9 cellular contexts compared by ENCODE assay signal in genomic region chr15:65595960-65596359, GRCh38. TPM values are rescaled to one million over a fixed set of nuclear protein-coding genes. Genes with fewer than 3 reads are reported as not detected.
DNase-seq lines count a peak whose midpoint lies in the region; ATAC-seq and TF ChIP-seq lines count a peak whose summit lies in the region.
"Had no signal": no experiment of that assay in that cellular context is flagged by ENCODE, and none has a peak within 500 bp of the region (broad histone marks: within the 10 kb centered on the region; RNA-seq: fewer than 3 reads in every experiment).

No MANE protein-coding gene starts in this region.

- peaks cover 5% of the 10 kb centered on the region for H3K4me1 ChIP-seq in OCI-LY1 (ENCODE audit: insufficient read depth, low read length, severe bottlenecking)
- H3K4me1 ChIP-seq in spleen, result peaks cover 0 to 4% (median 0%) of the 10 kb centered on the region in 6 donors
- H3K4me1 ChIP-seq in suprapubic skin, result no peaks in the 10 kb centered on the region

- 74 to 87% (median 79%) methylated on average over 3 of the region's 3 CpGs for WGBS in spleen, 5 donors
- 76% methylated on average over 3 of the region's 3 CpGs for WGBS in suprapubic skin

- intact Hi-C loops in spleen (cut with DNase I; ENCODE audit: low total_unique reads) (no loop called here), left colon (cut with DNase I, micrococcal nuclease) (no loop called here)

- no peaks in the 10 kb centered on the region for H3F3A ChIP-seq in OCI-LY1 (ENCODE audit: insufficient read depth, low read length)

- TF ChIP-seq POLR2A in spleen (IDR thresholded peaks at IDR 0.05), result no peak
- no peak for TF ChIP-seq POLR2A in suprapubic skin (IDR thresholded peaks at IDR 0.05)

- no peak overlapping the region for H3K4me3 ChIP-seq in OCI-LY1 (ENCODE audit: low read depth, low read length, poor library complexity, severe bottlenecking)
- no peak overlapping the region for H3K4me3 ChIP-seq in epithelial cell of proximal tubule (ENCODE audit: low read depth, low read length)
- no peak overlapping the region for H3K4me3 ChIP-seq in spleen
- H3K4me3 ChIP-seq in suprapubic skin, result no peak overlapping the region

- no peak overlapping the region for H3K27ac ChIP-seq in OCI-LY1 (ENCODE audit: low read depth, low read length, poor library complexity, severe bottlenecking)
- H3K27ac ChIP-seq in spleen, result no peak overlapping the region
- H3K27ac ChIP-seq in suprapubic skin, result no peak overlapping the region

- TF ChIP-seq CTCF in OCI-LY1 (IDR thresholded peaks at IDR 0.05; ENCODE audit: low read length) (peak; percentile 66), epithelial cell of proximal tubule (conservative IDR thresholded peaks at IDR 0.05; ENCODE audit: low read depth, low read length) (peak; percentile 39), spleen (IDR thresholded peaks at IDR 0.05 in 8 of 11, conservative IDR thresholded peaks at IDR 0.05 in 3 of 11) (peak in 6 of 11 experiments; percentile 8 to 40 (median 22)), suprapubic skin (IDR thresholded peaks at IDR 0.05) (no peak)

- H2AFZ ChIP-seq in OCI-LY1 (ENCODE audit: low read length), result no peak overlapping the region

- no peaks in the 10 kb centered on the region for H4K20me1 ChIP-seq in OCI-LY1 (ENCODE audit: insufficient read depth, low read length)

- ATAC-seq in GM18873 (IDR thresholded peaks at IDR 0.05; ENCODE audit: low FRiP score, unreplicated experiment), result no peak
- ATAC-seq in left colon, result no peak
- ATAC-seq: activated T-helper 17 cell treated with anti-CD3 and anti-CD28 coated beads, Interleukin-2, amount 50 U/mL, for 72 hours had no signal

- H3K27me3 ChIP-seq in OCI-LY1 (ENCODE audit: insufficient read depth, low read length) (no peaks in the 10 kb centered on the region), spleen (replicated peaks in 1 of 7) (no peaks in the 10 kb centered on the region), suprapubic skin (no peaks in the 10 kb centered on the region)

- H3K4me2 ChIP-seq in OCI-LY1 (ENCODE audit: low read length), result no peak overlapping the region

- H3K36me3 ChIP-seq in OCI-LY1 (ENCODE audit: insufficient read depth, low read length) (peaks cover 84% of the 10 kb centered on the region), spleen (peaks cover 12 to 100% (median 80%) of the 10 kb centered on the region in 6 donors), suprapubic skin (peaks cover 85% of the 10 kb centered on the region)

- H3K79me2 ChIP-seq in OCI-LY1 (ENCODE audit: insufficient read depth, low read length), result no peaks in the 10 kb centered on the region

- no peaks in the 10 kb centered on the region for H3K9me3 ChIP-seq in OCI-LY1 (ENCODE audit: low read length)
- H3K9me3 ChIP-seq in spleen, result no peaks in the 10 kb centered on the region
- H3K9me3 ChIP-seq in suprapubic skin, result no peaks in the 10 kb centered on the region

- no peaks in the 10 kb centered on the region for H3K9me2 ChIP-seq in OCI-LY1 (ENCODE audit: low read depth, low read length)

- no peak for TF ChIP-seq EP300 in suprapubic skin (IDR thresholded peaks at IDR 0.05)

- peak; percentile 7 for DNase-seq in activated CD4-positive, alpha-beta T cell treated with anti-CD3 and anti-CD28 coated beads, Interleukin-2, amount 50 U/mL, for 1 hour
- DNase-seq in activated CD4-positive, alpha-beta T cell treated with anti-CD3 and anti-CD28 coated beads for 1 hour, result no peak
- DNase-seq in epithelial cell of proximal tubule (ENCODE audit: low read depth), result no peak
- no peak for DNase-seq in spleen
- DNase-seq in suprapubic skin (ENCODE audit: low spot score in 2 of 2), result no peak
- no peak for DNase-seq in left colon

- H3K9ac ChIP-seq in OCI-LY1 (ENCODE audit: low read length), result no peak overlapping the region

RNA-seq across cellular contexts. Expression of gene INTS14, which starts 15.0 kb away (rescaled TPM):
- total RNA-seq in epithelial cell of proximal tubule, result 40.9 and 41.6 TPM in 2 replicates
- total RNA-seq in spleen, result 10 to 100 TPM; 32.9 to 71.3 (median 44.9) TPM
- polyA plus RNA-seq in spleen, result 10 to 100 TPM; 17.2 to 30.9 (median 28.0) TPM
- total RNA-seq in suprapubic skin, result 10 to 100 TPM; 37.1 to 72.5 (median 49.1) TPM
- 10 to 100 TPM; 33.1 to 38.4 TPM for total RNA-seq in left colon

RNA-seq across cellular contexts. Expression of gene SLC24A1, which starts 25.8 kb away (rescaled TPM):
- total RNA-seq in epithelial cell of proximal tubule (7.2 and 8.9 TPM in 2 replicates), spleen (10 to 100 TPM in 3 of 7 donors, 1 to 10 TPM in 4; 7.7 to 19.0 (median 8.8) TPM), suprapubic skin (10 to 100 TPM in 2 of 4 donors, 1 to 10 TPM in 2; 4.5 to 14.0 (median 9.4) TPM), left colon (1 to 10 TPM; 6.8 to 8.9 TPM)
- polyA plus RNA-seq in spleen, result 1 to 10 TPM; 1.7 to 4.1 (median 1.8) TPM

Comparison
In these comparisons a context has a peak if more than half of its experiments do, and no peak if none do; other contexts are left out.
1. CTCF ChIP-seq: peak in OCI-LY1 (single experiment), epithelial cell of proximal tubule (single experiment) and spleen (6 of 11); none in suprapubic skin (0 of 2).